1 cellular context compared by ENCODE assay signal in genomic region chr3:49649576-49649975, GRCh38.
TF ChIP-seq lines count a peak whose summit lies in the region.

No MANE protein-coding gene starts in this region.

TF ChIP-seq in H1, 55 proteins besides CTCF, POLR2A, EP300 and RAD21:
- no peak for TF ChIP-seq NRF1 (IDR thresholded peaks at IDR 0.05; ENCODE audit: low read depth, low read length)
- TF ChIP-seq GABPA (IDR thresholded peaks at IDR 0.05; ENCODE audit: borderline replicate concordance, insufficient read depth, low read length), result no peak
- no peak for TF ChIP-seq CTBP2 (IDR thresholded peaks at IDR 0.05; ENCODE audit: borderline replicate concordance, insufficient read depth, insufficient read length, low read length)
- TF ChIP-seq MAX (IDR thresholded peaks at IDR 0.05), result no peak
- TF ChIP-seq KDM5A (IDR thresholded peaks at IDR 0.05; ENCODE audit: low read length), result no peak
- TF ChIP-seq BACH1 (IDR thresholded peaks at IDR 0.05; ENCODE audit: low read length), result no peak
- no peak for TF ChIP-seq PHF8 (conservative IDR thresholded peaks at IDR 0.05; ENCODE audit: low read depth, low read length)
- no peak for TF ChIP-seq SIX5 (IDR thresholded peaks at IDR 0.05; ENCODE audit: low read depth, low read length)
- no peak for TF ChIP-seq YY1 (IDR thresholded peaks at IDR 0.05; ENCODE audit: low read depth, low read length)
- TF ChIP-seq CBX5 (IDR thresholded peaks at IDR 0.05; ENCODE audit: low read depth, low read length), result no peak
- no peak for TF ChIP-seq SUZ12 (IDR thresholded peaks at IDR 0.05; ENCODE audit: low read length)
- no peak for TF ChIP-seq ASH2L (IDR thresholded peaks at IDR 0.05; ENCODE audit: low read length)
- no peak for TF ChIP-seq TAF1 (IDR thresholded peaks at IDR 0.05; ENCODE audit: low read depth, low read length)
- TF ChIP-seq, protein P1, sequence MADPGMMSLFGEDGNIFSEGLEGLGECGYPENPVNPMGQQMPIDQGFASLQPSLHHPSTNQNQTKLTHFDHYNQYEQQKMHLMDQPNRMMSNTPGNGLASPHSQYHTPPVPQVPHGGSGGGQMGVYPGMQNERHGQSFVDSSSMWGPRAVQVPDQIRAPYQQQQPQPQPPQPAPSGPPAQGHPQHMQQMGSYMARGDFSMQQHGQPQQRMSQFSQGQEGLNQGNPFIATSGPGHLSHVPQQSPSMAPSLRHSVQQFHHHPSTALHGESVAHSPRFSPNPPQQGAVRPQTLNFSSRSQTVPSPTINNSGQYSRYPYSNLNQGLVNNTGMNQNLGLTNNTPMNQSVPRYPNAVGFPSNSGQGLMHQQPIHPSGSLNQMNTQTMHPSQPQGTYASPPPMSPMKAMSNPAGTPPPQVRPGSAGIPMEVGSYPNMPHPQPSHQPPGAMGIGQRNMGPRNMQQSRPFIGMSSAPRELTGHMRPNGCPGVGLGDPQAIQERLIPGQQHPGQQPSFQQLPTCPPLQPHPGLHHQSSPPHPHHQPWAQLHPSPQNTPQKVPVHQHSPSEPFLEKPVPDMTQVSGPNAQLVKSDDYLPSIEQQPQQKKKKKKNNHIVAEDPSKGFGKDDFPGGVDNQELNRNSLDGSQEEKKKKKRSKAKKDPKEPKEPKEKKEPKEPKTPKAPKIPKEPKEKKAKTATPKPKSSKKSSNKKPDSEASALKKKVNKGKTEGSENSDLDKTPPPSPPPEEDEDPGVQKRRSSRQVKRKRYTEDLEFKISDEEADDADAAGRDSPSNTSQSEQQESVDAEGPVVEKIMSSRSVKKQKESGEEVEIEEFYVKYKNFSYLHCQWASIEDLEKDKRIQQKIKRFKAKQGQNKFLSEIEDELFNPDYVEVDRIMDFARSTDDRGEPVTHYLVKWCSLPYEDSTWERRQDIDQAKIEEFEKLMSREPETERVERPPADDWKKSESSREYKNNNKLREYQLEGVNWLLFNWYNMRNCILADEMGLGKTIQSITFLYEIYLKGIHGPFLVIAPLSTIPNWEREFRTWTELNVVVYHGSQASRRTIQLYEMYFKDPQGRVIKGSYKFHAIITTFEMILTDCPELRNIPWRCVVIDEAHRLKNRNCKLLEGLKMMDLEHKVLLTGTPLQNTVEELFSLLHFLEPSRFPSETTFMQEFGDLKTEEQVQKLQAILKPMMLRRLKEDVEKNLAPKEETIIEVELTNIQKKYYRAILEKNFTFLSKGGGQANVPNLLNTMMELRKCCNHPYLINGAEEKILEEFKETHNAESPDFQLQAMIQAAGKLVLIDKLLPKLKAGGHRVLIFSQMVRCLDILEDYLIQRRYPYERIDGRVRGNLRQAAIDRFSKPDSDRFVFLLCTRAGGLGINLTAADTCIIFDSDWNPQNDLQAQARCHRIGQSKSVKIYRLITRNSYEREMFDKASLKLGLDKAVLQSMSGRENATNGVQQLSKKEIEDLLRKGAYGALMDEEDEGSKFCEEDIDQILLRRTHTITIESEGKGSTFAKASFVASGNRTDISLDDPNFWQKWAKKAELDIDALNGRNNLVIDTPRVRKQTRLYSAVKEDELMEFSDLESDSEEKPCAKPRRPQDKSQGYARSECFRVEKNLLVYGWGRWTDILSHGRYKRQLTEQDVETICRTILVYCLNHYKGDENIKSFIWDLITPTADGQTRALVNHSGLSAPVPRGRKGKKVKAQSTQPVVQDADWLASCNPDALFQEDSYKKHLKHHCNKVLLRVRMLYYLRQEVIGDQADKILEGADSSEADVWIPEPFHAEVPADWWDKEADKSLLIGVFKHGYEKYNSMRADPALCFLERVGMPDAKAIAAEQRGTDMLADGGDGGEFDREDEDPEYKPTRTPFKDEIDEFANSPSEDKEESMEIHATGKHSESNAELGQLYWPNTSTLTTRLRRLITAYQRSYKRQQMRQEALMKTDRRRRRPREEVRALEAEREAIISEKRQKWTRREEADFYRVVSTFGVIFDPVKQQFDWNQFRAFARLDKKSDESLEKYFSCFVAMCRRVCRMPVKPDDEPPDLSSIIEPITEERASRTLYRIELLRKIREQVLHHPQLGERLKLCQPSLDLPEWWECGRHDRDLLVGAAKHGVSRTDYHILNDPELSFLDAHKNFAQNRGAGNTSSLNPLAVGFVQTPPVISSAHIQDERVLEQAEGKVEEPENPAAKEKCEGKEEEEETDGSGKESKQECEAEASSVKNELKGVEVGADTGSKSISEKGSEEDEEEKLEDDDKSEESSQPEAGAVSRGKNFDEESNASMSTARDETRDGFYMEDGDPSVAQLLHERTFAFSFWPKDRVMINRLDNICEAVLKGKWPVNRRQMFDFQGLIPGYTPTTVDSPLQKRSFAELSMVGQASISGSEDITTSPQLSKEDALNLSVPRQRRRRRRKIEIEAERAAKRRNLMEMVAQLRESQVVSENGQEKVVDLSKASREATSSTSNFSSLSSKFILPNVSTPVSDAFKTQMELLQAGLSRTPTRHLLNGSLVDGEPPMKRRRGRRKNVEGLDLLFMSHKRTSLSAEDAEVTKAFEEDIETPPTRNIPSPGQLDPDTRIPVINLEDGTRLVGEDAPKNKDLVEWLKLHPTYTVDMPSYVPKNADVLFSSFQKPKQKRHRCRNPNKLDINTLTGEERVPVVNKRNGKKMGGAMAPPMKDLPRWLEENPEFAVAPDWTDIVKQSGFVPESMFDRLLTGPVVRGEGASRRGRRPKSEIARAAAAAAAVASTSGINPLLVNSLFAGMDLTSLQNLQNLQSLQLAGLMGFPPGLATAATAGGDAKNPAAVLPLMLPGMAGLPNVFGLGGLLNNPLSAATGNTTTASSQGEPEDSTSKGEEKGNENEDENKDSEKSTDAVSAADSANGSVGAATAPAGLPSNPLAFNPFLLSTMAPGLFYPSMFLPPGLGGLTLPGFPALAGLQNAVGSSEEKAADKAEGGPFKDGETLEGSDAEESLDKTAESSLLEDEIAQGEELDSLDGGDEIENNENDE (IDR thresholded peaks at IDR 0.05; ENCODE audit: insufficient replicate concordance, low read length), result no peak
